8 cellular contexts compared by ENCODE assay signal in the genomic region with DNA sequence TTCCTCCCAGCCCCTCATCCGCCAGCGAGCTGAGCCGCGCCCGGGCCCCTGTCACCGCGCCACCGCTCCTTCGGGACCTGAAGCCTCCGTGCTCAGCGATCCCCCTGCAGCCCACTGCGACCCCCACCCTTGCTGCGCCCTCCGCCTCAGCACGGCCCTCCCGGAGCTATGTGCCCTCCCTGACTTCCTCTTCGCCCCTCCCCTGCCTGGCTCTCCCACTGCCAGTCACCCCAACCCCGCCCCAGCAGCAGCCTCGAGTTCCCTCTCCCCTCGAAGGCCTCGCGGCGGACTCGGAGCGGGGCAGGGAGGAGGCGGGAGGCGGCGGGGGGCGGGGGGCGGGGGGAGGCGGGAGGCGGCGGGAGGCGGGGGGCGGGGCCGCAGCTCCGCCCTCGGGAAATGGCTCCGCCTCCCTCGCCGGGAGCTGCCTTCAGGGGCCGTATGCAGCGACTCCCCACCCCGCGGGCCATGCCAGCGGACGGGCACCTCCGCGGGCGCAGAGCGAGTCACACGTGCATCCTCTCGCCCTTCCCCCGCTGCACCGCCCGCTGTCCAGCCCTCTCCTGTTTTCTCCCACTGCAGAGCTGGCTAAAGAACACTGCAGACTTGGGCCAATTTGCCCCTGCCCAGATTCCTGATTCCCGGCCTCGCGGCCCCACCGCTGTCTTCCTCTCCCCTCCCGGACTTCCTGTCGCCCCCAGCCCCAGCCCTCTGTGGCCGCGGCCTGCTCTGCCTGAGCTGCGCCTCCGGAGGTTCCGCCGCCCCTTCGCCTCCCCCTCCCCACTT. TPM values are rescaled to one million over a fixed set of nuclear protein-coding genes. Genes with fewer than 3 reads are reported as not detected.
DNase-seq lines count a peak whose midpoint lies in the region; ATAC-seq and TF ChIP-seq lines count a peak whose summit lies in the region.

No MANE protein-coding gene starts in this region.

- intact Hi-C loops in mammary epithelial cell (cut with micrococcal nuclease), result loop anchor here (2.0 kb wide), 1 partner anchor 29 kb away; a partner anchor contains a TSS

- ATAC-seq in HG03045 (IDR thresholded peaks at IDR 0.05; ENCODE audit: unreplicated experiment), result peak; percentile 58

- peaks cover 22% of the 10 kb centered on the region for H3K4me1 ChIP-seq in mammary epithelial cell (ENCODE audit: insufficient read depth, low read length)
- no peaks in the 10 kb centered on the region for H3K4me1 ChIP-seq in smooth muscle cell (ENCODE audit: low read depth)

- H3K36me3 ChIP-seq in mammary epithelial cell (ENCODE audit: insufficient read depth, low read length), result no peaks in the 10 kb centered on the region
- H3K36me3 ChIP-seq in smooth muscle cell (ENCODE audit: low read depth), result no peaks in the 10 kb centered on the region

- BruUV-seq in mammary epithelial cell (replicated peaks; lab: Mats Ljungman, UMichigan), result no TSS peak

- peak; percentile 87 for DNase-seq in GM12865 (ENCODE audit: low read depth)
- peak; percentile 95 for DNase-seq in NCI-H2171 (lab: John Stamatoyannopoulos, UW)
- DNase-seq in mammary epithelial cell, result peak; percentile 80
- peak; percentile 77 for DNase-seq in inferior parietal cortex (ENCODE audit: extremely low spot score)
- peak; percentile 49 for DNase-seq in smooth muscle cell (lab: John Stamatoyannopoulos, UW; ENCODE audit: unreplicated experiment)
- DNase-seq in NK-92 treated with Interleukin-12 subunit alpha and Interleukin-12 subunit beta, amount 100 ng/mL, for 24 hours (lab: John Stamatoyannopoulos, UW), result no peak

- WGBS in mammary epithelial cell (ENCODE audit: low coverage, missing lambda C conversion rate), result 20% methylated on average over 2 of the region's 69 CpGs
- WGBS in smooth muscle cell (ENCODE audit: low lambda C conversion rate), result 4% methylated on average over 17 of the region's 69 CpGs

- peak overlapping the region; percentile 75 for H2AFZ ChIP-seq in mammary epithelial cell (ENCODE audit: low read depth, low read length)
- H2AFZ ChIP-seq in smooth muscle cell (ENCODE audit: low read depth), result no peak overlapping the region

- no peaks in the 10 kb centered on the region for H3K27me3 ChIP-seq in mammary epithelial cell (ENCODE audit: insufficient read depth, low read length)
- peaks cover 9% of the 10 kb centered on the region for H3K27me3 ChIP-seq in smooth muscle cell (ENCODE audit: low read depth)

- H3K27ac ChIP-seq in mammary epithelial cell (ENCODE audit: insufficient read depth, low read depth, low read length) (peak overlapping the region; percentile 29), smooth muscle cell (ENCODE audit: low read depth) (no peak overlapping the region)

- H4K20me1 ChIP-seq in mammary epithelial cell (ENCODE audit: insufficient read depth, low read length) (no peaks in the 10 kb centered on the region), smooth muscle cell (ENCODE audit: low read depth) (no peaks in the 10 kb centered on the region)

- H3K9ac ChIP-seq in mammary epithelial cell (ENCODE audit: insufficient read depth, low read length) (no peak overlapping the region), smooth muscle cell (ENCODE audit: low read depth) (no peak overlapping the region)

- in situ Hi-C loops in mammary epithelial cell (cut with MboI; ENCODE audit: low sequenced_read_pairs in 2 of 2), result no loop called here

- dilution Hi-C loops in mammary epithelial cell (cut with HindIII; ENCODE audit: low sequenced_read_pairs), result loop anchor here (25.0 kb wide), 1 partner anchor 126 kb away; no protein-coding TSS in a partner anchor

- peaks cover 26% of the 10 kb centered on the region for H3F3A ChIP-seq in smooth muscle cell (ENCODE audit: low read depth)

- no peak for TF ChIP-seq CTCF in GM12865 (IDR thresholded peaks at IDR 0.05; ENCODE audit: insufficient read depth, low read depth, low read length, missing control alignments)
- TF ChIP-seq CTCF in WI38 (IDR thresholded peaks at IDR 0.05; ENCODE audit: low read depth, low read length), result no peak
- TF ChIP-seq CTCF in mammary epithelial cell (conservative IDR thresholded peaks at IDR 0.05 in 1 of 2, IDR thresholded peaks at IDR 0.05 in 1 of 2; ENCODE audit: extremely low read depth in 1 of 2, insufficient read depth in 1 of 2, low read depth in 1 of 2, low read length in 2 of 2), result no peak
- TF ChIP-seq CTCF in smooth muscle cell (IDR thresholded peaks at IDR 0.05; ENCODE audit: borderline replicate concordance, insufficient read depth, poor library complexity, severe bottlenecking), result no peak

- H3K4me2 ChIP-seq in mammary epithelial cell (ENCODE audit: insufficient read depth, low read depth, low read length), result peak overlapping the region; percentile 84
- peak overlapping the region; percentile 85 for H3K4me2 ChIP-seq in smooth muscle cell

- CTCF ChIA-PET in mammary epithelial cell (lab: Charles Lee; ENCODE audit: low non-redundant PET), result interaction anchor here (0.6 kb wide), 1 partner anchor 9 kb away, joined by 5 read pairs; no protein-coding TSS in a partner anchor

- H3K9me3 ChIP-seq in mammary epithelial cell (replicated peaks; ENCODE audit: insufficient read depth, low read length) (no peaks in the 10 kb centered on the region), smooth muscle cell (replicated peaks; ENCODE audit: low read depth) (no peaks in the 10 kb centered on the region)

- H3K4me3 ChIP-seq in GM12865 (ENCODE audit: low read depth, low read length) (peak overlapping the region; percentile 45), WI38 (ENCODE audit: low read depth, low read length) (peak overlapping the region; percentile 56), mammary epithelial cell (replicated peaks in 1 of 3; ENCODE audit: insufficient read depth in 1 of 3, low read depth in 2 of 3, low read length in 3 of 3) (peak overlapping the region in 2 of 3 experiments; percentile 34 to 53), smooth muscle cell (peak overlapping the region; percentile 49)

- H3K79me2 ChIP-seq in mammary epithelial cell (ENCODE audit: insufficient read depth, low read length), result no peaks in the 10 kb centered on the region
- no peaks in the 10 kb centered on the region for H3K79me2 ChIP-seq in smooth muscle cell (ENCODE audit: low read depth)

RNA-seq across cellular contexts. Expression of a gene that starts 29.1 kb away (rescaled TPM):
- total RNA-seq in mammary epithelial cell (10 to 100 TPM; 46.7 to 73.0 TPM), smooth muscle cell (34.1 and 46.8 TPM in 2 replicates)
- polyA plus RNA-seq in mammary epithelial cell (35.8 TPM), smooth muscle cell (7.0 and 10.4 TPM in 2 replicates)
- 48.8 TPM for polyA minus RNA-seq in mammary epithelial cell

RNA-seq across cellular contexts. Expression of a gene that starts 32.7 kb away (rescaled TPM):
- total RNA-seq in mammary epithelial cell, result 10 to 100 TPM in 1 of 2 donors, 1 to 10 TPM in 1; 4.3 to 51.0 TPM
- polyA plus RNA-seq in mammary epithelial cell, result 10.4 TPM
- 1.0 TPM for polyA minus RNA-seq in mammary epithelial cell
- 8.4 and 11.5 TPM in 2 replicates for total RNA-seq in smooth muscle cell
- polyA plus RNA-seq in smooth muscle cell, result 31.7 and 39.7 TPM in 2 replicates
